In genomic region chr1:9655836-9656235, GRCh38 we compare ENCODE assay signal across 15 cellular contexts. TPM values are rescaled to one million over a fixed set of nuclear protein-coding genes. Genes with fewer than 3 reads are reported as not detected.
DNase-seq lines count a peak whose midpoint lies in the region; ATAC-seq and TF ChIP-seq lines count a peak whose summit lies in the region.
"Had no signal": no experiment of that assay in that cellular context is flagged by ENCODE, and none has a peak within 500 bp of the region (broad histone marks: within the 10 kb centered on the region; RNA-seq: fewer than 3 reads in every experiment).

No MANE protein-coding gene starts in this region.

- 87 to 100% methylated on average over 4 to 8 of the region's 11 CpGs for WGBS in gastroesophageal sphincter (ENCODE audit: low coverage in 1 of 2), 2 donors

- no peaks in the 10 kb centered on the region for H4K20me1 ChIP-seq in Karpas-422 (ENCODE audit: insufficient read depth, low read depth, low read length)

- no peak for ATAC-seq in stimulated activated effector memory CD8-positive, alpha-beta T cell treated with anti-CD3 and anti-CD28 coated beads, Interleukin-12 subunit alpha, Interleukin-12 subunit beta, amount 100 ng/mL, for 72 hours
- no peak for ATAC-seq in gastroesophageal sphincter
- ATAC-seq: heart right ventricle, Right ventricle myocardium inferior had no signal

- H2AFZ ChIP-seq in Karpas-422 (ENCODE audit: low read length) = no peak overlapping the region

- no peak for TF ChIP-seq POLR2A in gastroesophageal sphincter (IDR thresholded peaks at IDR 0.05)

- DNase-seq in activated CD4-positive, alpha-beta T cell treated with anti-CD3 and anti-CD28 coated beads, Interleukin-2, amount 10 ng/mL, durations not matched to agents 24 days and 14 days = no peak
- no peak for DNase-seq in activated CD4-positive, alpha-beta T cell treated with anti-CD3 and anti-CD28 coated beads, Interleukin-2, amount 50 U/mL, for 1 hour
- DNase-seq in Karpas-422 (no peak), RPMI8226 (no peak)
- DNase-seq in stimulated activated effector memory CD8-positive, alpha-beta T cell treated with anti-CD3 and anti-CD28 coated beads, Interleukin-12 subunit alpha, Interleukin-12 subunit beta, amount 100 ng/mL, for 72 hours (ENCODE audit: low spot score in 2 of 2) = no peak
- DNase-seq in stimulated activated CD4-positive, alpha-beta T cell treated with anti-CD3 and anti-CD28 coated beads, Interleukin-4, amount 100 ng/mL, for 4 hours = no peak
- DNase-seq: heart right ventricle, kidney, midbrain, NCI-H2171, ovary, upper lobe of left lung had no signal

- no peaks in the 10 kb centered on the region for H3K9me2 ChIP-seq in Karpas-422 (replicated peaks; ENCODE audit: insufficient read depth, low read length)

- peaks cover 52% of the 10 kb centered on the region for H3K79me2 ChIP-seq in Karpas-422 (ENCODE audit: low read length)

- peaks cover 68% of the 10 kb centered on the region for H3K4me1 Mint-ChIP-seq in activated CD4-positive, alpha-beta T cell treated with anti-CD3 and anti-CD28 coated beads, Interleukin-2, amount 10 ng/mL, durations not matched to agents 24 days and 14 days
- peaks cover 72% of the 10 kb centered on the region for H3K4me1 Mint-ChIP-seq in activated naive CD8-positive, alpha-beta T cell (ENCODE audit: low read depth)
- peaks cover 72% of the 10 kb centered on the region for H3K4me1 Mint-ChIP-seq in stimulated activated effector memory CD8-positive, alpha-beta T cell treated with anti-CD3 and anti-CD28 coated beads, Interleukin-12 subunit alpha, Interleukin-12 subunit beta, amount 100 ng/mL, for 72 hours

- peak overlapping the region; percentile 95 for H3K27ac ChIP-seq in Karpas-422 (ENCODE audit: low read length)
- H3K27ac ChIP-seq in gastroesophageal sphincter = no peak overlapping the region
- H3K27ac ChIP-seq: ovary had no signal

- intact Hi-C loops in activated CD4-positive, alpha-beta T cell treated with anti-CD3 and anti-CD28 coated beads, Interleukin-2, amount 10 ng/mL, durations not matched to agents 24 days and 14 days (cut with micrococcal nuclease) = loop anchor here (1.0 kb wide), 1 partner anchor 31 kb away; no protein-coding TSS in a partner anchor

- no peak for TF ChIP-seq EP300 in gastroesophageal sphincter (IDR thresholded peaks at IDR 0.05)

- no peaks in the 10 kb centered on the region for H3K9me3 Mint-ChIP-seq in activated CD4-positive, alpha-beta T cell treated with anti-CD3 and anti-CD28 coated beads, Interleukin-2, amount 10 ng/mL, durations not matched to agents 24 days and 14 days
- no peaks in the 10 kb centered on the region for H3K9me3 Mint-ChIP-seq in activated naive CD8-positive, alpha-beta T cell (ENCODE audit: low read depth)
- no peaks in the 10 kb centered on the region for H3K9me3 Mint-ChIP-seq in stimulated activated effector memory CD8-positive, alpha-beta T cell treated with anti-CD3 and anti-CD28 coated beads, Interleukin-12 subunit alpha, Interleukin-12 subunit beta, amount 100 ng/mL, for 72 hours

- H3K27me3 ChIP-seq in Karpas-422 (ENCODE audit: low read length) (no peaks in the 10 kb centered on the region), gastroesophageal sphincter (peaks cover 35% of the 10 kb centered on the region)
- H3K27me3 ChIP-seq: ovary had no signal

- no peaks in the 10 kb centered on the region for H3K9me3 ChIP-seq in Karpas-422 (ENCODE audit: low read length)
- no peaks in the 10 kb centered on the region for H3K9me3 ChIP-seq in gastroesophageal sphincter
- H3K9me3 ChIP-seq: heart right ventricle, ovary, upper lobe of left lung had no signal

- H3K4me1 ChIP-seq in Karpas-422 (ENCODE audit: low read length) (peaks cover 64% of the 10 kb centered on the region), gastroesophageal sphincter (peaks cover 0 to 18% (median 14%) of the 10 kb centered on the region in 3 donors)

- peak overlapping the region; percentile 86 for H3K4me2 ChIP-seq in Karpas-422 (ENCODE audit: low read depth, low read length, poor library complexity, severe bottlenecking)

- peak overlapping the region; percentile 99 for H3K27ac Mint-ChIP-seq in activated CD4-positive, alpha-beta T cell treated with anti-CD3 and anti-CD28 coated beads, Interleukin-2, amount 10 ng/mL, durations not matched to agents 24 days and 14 days
- peak overlapping the region; percentile 99 for H3K27ac Mint-ChIP-seq in activated naive CD8-positive, alpha-beta T cell
- H3K27ac Mint-ChIP-seq in stimulated activated effector memory CD8-positive, alpha-beta T cell treated with anti-CD3 and anti-CD28 coated beads, Interleukin-12 subunit alpha, Interleukin-12 subunit beta, amount 100 ng/mL, for 72 hours = peak overlapping the region; percentile 95

- no peak overlapping the region for H3K9ac ChIP-seq in Karpas-422 (ENCODE audit: low read length)

- no peaks in the 10 kb centered on the region for H3K36me3 ChIP-seq in Karpas-422 (ENCODE audit: insufficient read depth, low read length)
- no peaks in the 10 kb centered on the region for H3K36me3 ChIP-seq in gastroesophageal sphincter
- H3K36me3 ChIP-seq: ovary, upper lobe of left lung had no signal

- peaks cover 53% of the 10 kb centered on the region for H3K36me3 Mint-ChIP-seq in activated CD4-positive, alpha-beta T cell treated with anti-CD3 and anti-CD28 coated beads, Interleukin-2, amount 10 ng/mL, durations not matched to agents 24 days and 14 days (ENCODE audit: low read depth)
- H3K36me3 Mint-ChIP-seq in activated naive CD8-positive, alpha-beta T cell = peaks cover 5% of the 10 kb centered on the region
- H3K36me3 Mint-ChIP-seq in stimulated activated effector memory CD8-positive, alpha-beta T cell treated with anti-CD3 and anti-CD28 coated beads, Interleukin-12 subunit alpha, Interleukin-12 subunit beta, amount 100 ng/mL, for 72 hours = peaks cover 90% of the 10 kb centered on the region

- peak overlapping the region; percentile 98 for H3K4me3 Mint-ChIP-seq in activated CD4-positive, alpha-beta T cell treated with anti-CD3 and anti-CD28 coated beads, Interleukin-2, amount 10 ng/mL, durations not matched to agents 24 days and 14 days
- H3K4me3 Mint-ChIP-seq in activated naive CD8-positive, alpha-beta T cell = peak overlapping the region; percentile 95
- H3K4me3 Mint-ChIP-seq in stimulated activated effector memory CD8-positive, alpha-beta T cell treated with anti-CD3 and anti-CD28 coated beads, Interleukin-12 subunit alpha, Interleukin-12 subunit beta, amount 100 ng/mL, for 72 hours = peak overlapping the region; percentile 97

- no peaks in the 10 kb centered on the region for H3K27me3 Mint-ChIP-seq in activated CD4-positive, alpha-beta T cell treated with anti-CD3 and anti-CD28 coated beads, Interleukin-2, amount 10 ng/mL, durations not matched to agents 24 days and 14 days
- H3K27me3 Mint-ChIP-seq in activated naive CD8-positive, alpha-beta T cell = no peaks in the 10 kb centered on the region

- H3K4me3 ChIP-seq in Karpas-422 (ENCODE audit: low read length) (0 out of 2 replicates have a peak overlapping the region, but pooled peaks have one; percentile 80), gastroesophageal sphincter (no peak overlapping the region)
- H3K4me3 ChIP-seq: ovary had no signal

- TF ChIP-seq CTCF in gastroesophageal sphincter (IDR thresholded peaks at IDR 0.05) = no peak

RNA-seq across cellular contexts. Expression of gene PIK3CD, which starts 4.3 kb away (rescaled TPM):
- total RNA-seq in activated CD4-positive, alpha-beta T cell treated with anti-CD3 and anti-CD28 coated beads, Interleukin-2, amount 10 ng/mL, durations not matched to agents 24 days and 14 days = 233 TPM in 2 replicates
- 30.5 and 43.5 TPM in 2 replicates for total RNA-seq in Karpas-422 (2014; rRNA removed; shearing (Covaris generic); ENCODE audit: low replicate concordance)
- 10 to 100 TPM in 3 of 4 donors, 1 to 10 TPM in 1; 8.2 to 18.2 (median 15.4) TPM for total RNA-seq in gastroesophageal sphincter
